2 cellular contexts compared by ENCODE assay signal in the genomic region with DNA sequence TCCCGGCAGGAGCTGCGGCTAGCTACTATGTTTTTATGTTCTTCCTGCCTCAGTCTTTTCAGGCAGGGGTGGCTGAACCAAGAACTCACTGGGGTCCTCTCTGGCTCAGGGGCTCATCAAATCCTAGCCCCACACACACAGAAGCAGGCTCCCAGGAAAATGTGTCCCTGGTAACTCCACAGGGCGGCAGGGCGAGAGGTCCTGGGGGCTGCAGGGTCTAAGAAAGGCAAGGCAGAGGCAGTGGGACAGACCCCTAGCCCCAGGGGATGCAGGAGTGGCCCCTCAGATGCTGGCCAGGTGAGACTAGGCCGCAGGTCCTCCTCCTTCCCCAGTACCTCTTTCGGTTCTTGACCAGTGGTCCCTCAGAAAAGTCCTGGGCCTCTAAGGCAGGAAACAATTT.
TF ChIP-seq lines count a peak whose summit lies in the region.

No MANE protein-coding gene starts in this region.

TF ChIP-seq in A549, 52 proteins besides CTCF, POLR2A, EP300 and RAD21:
- TF ChIP-seq RFX5 (IDR thresholded peaks at IDR 0.05) (no peak), POLR2AphosphoS2 (conservative IDR thresholded peaks at IDR 0.05; ENCODE audit: low read length) (no peak), MAZ (IDR thresholded peaks at IDR 0.05; ENCODE audit: borderline replicate concordance, low read depth, low read length) (no peak), EHF (CRISPR knock-in tag; IDR thresholded peaks at IDR 0.05) (no peak)

TF ChIP-seq in GM12878, 131 proteins besides CTCF, POLR2A, EP300 and RAD21 (continues in another document):
- TF ChIP-seq, protein P1, sequence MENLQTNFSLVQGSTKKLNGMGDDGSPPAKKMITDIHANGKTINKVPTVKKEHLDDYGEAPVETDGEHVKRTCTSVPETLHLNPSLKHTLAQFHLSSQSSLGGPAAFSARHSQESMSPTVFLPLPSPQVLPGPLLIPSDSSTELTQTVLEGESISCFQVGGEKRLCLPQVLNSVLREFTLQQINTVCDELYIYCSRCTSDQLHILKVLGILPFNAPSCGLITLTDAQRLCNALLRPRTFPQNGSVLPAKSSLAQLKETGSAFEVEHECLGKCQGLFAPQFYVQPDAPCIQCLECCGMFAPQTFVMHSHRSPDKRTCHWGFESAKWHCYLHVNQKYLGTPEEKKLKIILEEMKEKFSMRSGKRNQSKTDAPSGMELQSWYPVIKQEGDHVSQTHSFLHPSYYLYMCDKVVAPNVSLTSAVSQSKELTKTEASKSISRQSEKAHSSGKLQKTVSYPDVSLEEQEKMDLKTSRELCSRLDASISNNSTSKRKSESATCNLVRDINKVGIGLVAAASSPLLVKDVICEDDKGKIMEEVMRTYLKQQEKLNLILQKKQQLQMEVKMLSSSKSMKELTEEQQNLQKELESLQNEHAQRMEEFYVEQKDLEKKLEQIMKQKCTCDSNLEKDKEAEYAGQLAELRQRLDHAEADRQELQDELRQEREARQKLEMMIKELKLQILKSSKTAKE (IDR thresholded peaks at IDR 0.05; ENCODE audit: low read depth, poor library complexity, severe bottlenecking): no peak
- TF ChIP-seq ATF7 (IDR thresholded peaks at IDR 0.05; ENCODE audit: low read depth) (no peak), ZBTB40 (IDR thresholded peaks at IDR 0.05; ENCODE audit: borderline replicate concordance) (0 out of 2 replicates have a peak, but pooled peaks have one; percentile 23), CBFB (IDR thresholded peaks at IDR 0.05; ENCODE audit: low read depth) (no peak), SIX5 (IDR thresholded peaks at IDR 0.05; ENCODE audit: low read depth, low read length, severe bottlenecking) (no peak), SREBF2 (IDR thresholded peaks at IDR 0.05; ENCODE audit: low read length) (no peak), RCOR1 (conservative IDR thresholded peaks at IDR 0.05; ENCODE audit: low read depth, low read length) (no peak), YY1 (IDR thresholded peaks at IDR 0.05; ENCODE audit: low read depth, low read length) (no peak), BCL3 (IDR thresholded peaks at IDR 0.05; ENCODE audit: borderline replicate concordance, insufficient read depth, low read depth, low read length, poor library complexity, severe bottlenecking) (no peak), POLR2AphosphoS5 (IDR thresholded peaks at IDR 0.05; ENCODE audit: low read length) (no peak), SMC3 (IDR thresholded peaks at IDR 0.05; ENCODE audit: borderline replicate concordance, low read length) (no peak), CUX1 (IDR thresholded peaks at IDR 0.05; ENCODE audit: insufficient replicate concordance, low read depth, low read length) (no peak), BCLAF1 (IDR thresholded peaks at IDR 0.05) (no peak), BACH1 (IDR thresholded peaks at IDR 0.05; ENCODE audit: borderline replicate concordance) (0 out of 2 replicates have a peak, but pooled peaks have one; percentile 24), CBX3 (IDR thresholded peaks at IDR 0.05; ENCODE audit: borderline replicate concordance, low read depth) (no peak), ZBED1 (IDR thresholded peaks at IDR 0.05; ENCODE audit: borderline replicate concordance) (no peak), ESRRA (IDR thresholded peaks at IDR 0.05; ENCODE audit: low read length) (no peak)
- TF ChIP-seq, protein P2, sequence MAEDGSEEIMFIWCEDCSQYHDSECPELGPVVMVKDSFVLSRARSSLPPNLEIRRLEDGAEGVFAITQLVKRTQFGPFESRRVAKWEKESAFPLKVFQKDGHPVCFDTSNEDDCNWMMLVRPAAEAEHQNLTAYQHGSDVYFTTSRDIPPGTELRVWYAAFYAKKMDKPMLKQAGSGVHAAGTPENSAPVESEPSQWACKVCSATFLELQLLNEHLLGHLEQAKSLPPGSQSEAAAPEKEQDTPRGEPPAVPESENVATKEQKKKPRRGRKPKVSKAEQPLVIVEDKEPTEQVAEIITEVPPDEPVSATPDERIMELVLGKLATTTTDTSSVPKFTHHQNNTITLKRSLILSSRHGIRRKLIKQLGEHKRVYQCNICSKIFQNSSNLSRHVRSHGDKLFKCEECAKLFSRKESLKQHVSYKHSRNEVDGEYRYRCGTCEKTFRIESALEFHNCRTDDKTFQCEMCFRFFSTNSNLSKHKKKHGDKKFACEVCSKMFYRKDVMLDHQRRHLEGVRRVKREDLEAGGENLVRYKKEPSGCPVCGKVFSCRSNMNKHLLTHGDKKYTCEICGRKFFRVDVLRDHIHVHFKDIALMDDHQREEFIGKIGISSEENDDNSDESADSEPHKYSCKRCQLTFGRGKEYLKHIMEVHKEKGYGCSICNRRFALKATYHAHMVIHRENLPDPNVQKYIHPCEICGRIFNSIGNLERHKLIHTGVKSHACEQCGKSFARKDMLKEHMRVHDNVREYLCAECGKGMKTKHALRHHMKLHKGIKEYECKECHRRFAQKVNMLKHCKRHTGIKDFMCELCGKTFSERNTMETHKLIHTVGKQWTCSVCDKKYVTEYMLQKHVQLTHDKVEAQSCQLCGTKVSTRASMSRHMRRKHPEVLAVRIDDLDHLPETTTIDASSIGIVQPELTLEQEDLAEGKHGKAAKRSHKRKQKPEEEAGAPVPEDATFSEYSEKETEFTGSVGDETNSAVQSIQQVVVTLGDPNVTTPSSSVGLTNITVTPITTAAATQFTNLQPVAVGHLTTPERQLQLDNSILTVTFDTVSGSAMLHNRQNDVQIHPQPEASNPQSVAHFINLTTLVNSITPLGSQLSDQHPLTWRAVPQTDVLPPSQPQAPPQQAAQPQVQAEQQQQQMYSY (CRISPR knock-in tag; IDR thresholded peaks at IDR 0.05): 0 out of 2 replicates have a peak, but pooled peaks have one; percentile 26
- TF ChIP-seq, protein P3, sequence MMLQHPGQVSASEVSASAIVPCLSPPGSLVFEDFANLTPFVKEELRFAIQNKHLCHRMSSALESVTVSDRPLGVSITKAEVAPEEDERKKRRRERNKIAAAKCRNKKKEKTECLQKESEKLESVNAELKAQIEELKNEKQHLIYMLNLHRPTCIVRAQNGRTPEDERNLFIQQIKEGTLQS (IDR thresholded peaks at IDR 0.05; ENCODE audit: borderline replicate concordance, extremely low read depth, low read depth, low read length): no peak
- TF ChIP-seq, protein P4, sequence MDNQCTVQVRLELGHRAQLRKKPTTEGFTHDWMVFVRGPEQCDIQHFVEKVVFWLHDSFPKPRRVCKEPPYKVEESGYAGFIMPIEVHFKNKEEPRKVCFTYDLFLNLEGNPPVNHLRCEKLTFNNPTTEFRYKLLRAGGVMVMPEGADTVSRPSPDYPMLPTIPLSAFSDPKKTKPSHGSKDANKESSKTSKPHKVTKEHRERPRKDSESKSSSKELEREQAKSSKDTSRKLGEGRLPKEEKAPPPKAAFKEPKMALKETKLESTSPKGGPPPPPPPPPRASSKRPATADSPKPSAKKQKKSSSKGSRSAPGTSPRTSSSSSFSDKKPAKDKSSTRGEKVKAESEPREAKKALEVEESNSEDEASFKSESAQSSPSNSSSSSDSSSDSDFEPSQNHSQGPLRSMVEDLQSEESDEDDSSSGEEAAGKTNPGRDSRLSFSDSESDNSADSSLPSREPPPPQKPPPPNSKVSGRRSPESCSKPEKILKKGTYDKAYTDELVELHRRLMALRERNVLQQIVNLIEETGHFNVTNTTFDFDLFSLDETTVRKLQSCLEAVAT (IDR thresholded peaks at IDR 0.05): no peak; the same call in 1 of the 2 replicates
